In the genomic region with DNA sequence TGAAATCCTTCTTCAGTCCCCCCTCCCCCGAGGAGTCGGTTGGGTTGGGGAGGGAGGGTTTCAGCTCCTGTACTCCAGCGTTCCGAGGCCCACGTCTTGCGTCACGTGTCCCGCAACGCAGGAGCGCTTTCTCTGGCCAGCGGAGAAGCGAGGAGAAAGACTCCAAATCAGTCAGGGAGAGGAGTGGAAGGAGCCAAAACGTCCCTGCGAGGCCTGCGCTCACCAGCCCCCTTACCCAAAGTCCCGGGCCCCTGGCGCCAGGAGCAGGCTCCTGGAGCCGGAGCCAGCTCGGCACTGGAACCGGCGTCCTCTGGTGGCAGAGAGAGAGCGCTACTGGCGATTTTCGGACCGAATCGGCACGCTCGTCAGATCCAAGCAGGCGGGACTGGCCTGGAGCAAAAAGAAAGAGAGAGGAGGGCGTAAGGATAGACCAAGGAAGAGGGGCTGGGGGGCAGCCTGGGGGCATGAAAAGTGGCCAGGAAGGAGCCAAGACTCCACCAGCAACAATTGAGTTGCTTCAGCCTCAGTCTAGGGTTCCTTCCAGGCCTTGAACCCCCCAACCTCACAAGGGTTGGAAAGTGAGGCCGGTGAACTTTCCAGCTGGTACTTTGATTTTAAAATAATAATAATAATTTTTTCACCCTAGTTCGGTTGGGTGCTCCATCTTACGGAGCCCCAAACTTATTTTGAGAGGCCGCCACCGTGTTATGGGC, we compare ENCODE assay signal across 8 cellular contexts. TPM values are rescaled to one million over a fixed set of nuclear protein-coding genes. Genes with fewer than 3 reads are reported as not detected.
A peak's percentile ranks its signal among the peaks of the same experiment; 100 is the strongest.
DNase-seq lines count a peak whose midpoint lies in the region; ATAC-seq and TF ChIP-seq lines count a peak whose summit lies in the region.

A gene (plus strand): TSS at position 158 of the 713 bp plus-strand sequence.

- H3K9ac ChIP-seq in iPS-15b (ENCODE audit: low read depth, low read length): peak within 1 kb of the TSS; percentile 70

- H3K4me3 ChIP-seq in brain microvascular endothelial cell (ENCODE audit: low read depth, low read length) (peak within 1 kb of the TSS; percentile 74), iPS-15b (ENCODE audit: low read depth, low read length) (peak within 1 kb of the TSS; percentile 94), sigmoid colon (peak within 1 kb of the TSS; percentile 24 to 55 (median 47))

- H3K4me1 ChIP-seq in iPS-15b (ENCODE audit: control insufficient read depth, insufficient read depth, low read length) (peaks cover 16% of the 10 kb centered on the region), sigmoid colon (peaks cover 0 to 42% (median 32%) of the 10 kb centered on the region in 4 donors)

- H3K36me3 ChIP-seq in brain microvascular endothelial cell (replicated peaks) (no peaks in the 10 kb centered on the region), iPS-15b (ENCODE audit: control insufficient read depth, insufficient read depth, low read length) (peaks cover 7% of the 10 kb centered on the region), sigmoid colon (no peaks in the 10 kb centered on the region)

- no peaks in the 10 kb centered on the region for H3K9me3 ChIP-seq in iPS-15b (ENCODE audit: control insufficient read depth, insufficient read depth, low read length)
- no peaks in the 10 kb centered on the region for H3K9me3 ChIP-seq in sigmoid colon

- no peak for TF ChIP-seq POLR2A in sigmoid colon (IDR thresholded peaks at IDR 0.05)

- ATAC-seq in GM21619 (IDR thresholded peaks at IDR 0.05; ENCODE audit: unreplicated experiment) (no peak), GM21786 (IDR thresholded peaks at IDR 0.05; ENCODE audit: unreplicated experiment) (no peak)

- DNase-seq in NCI-H1105 treated with DMSO at 0.1 percent for 48 hours (lab: John Stamatoyannopoulos, UW) (peak; percentile 40), NCI-H1105 (lab: John Stamatoyannopoulos, UW) (no peak), brain microvascular endothelial cell (peak; percentile 39), sigmoid colon (no peak)

- H3K27me3 ChIP-seq in brain microvascular endothelial cell (replicated peaks): peaks cover 29% of the 10 kb centered on the region
- peaks cover 56% of the 10 kb centered on the region for H3K27me3 ChIP-seq in iPS-15b (ENCODE audit: control insufficient read depth, insufficient read depth, low read length)
- peaks cover 11 to 77% (median 35%) of the 10 kb centered on the region in 3 donors for H3K27me3 ChIP-seq in sigmoid colon

- H3K27ac ChIP-seq in brain microvascular endothelial cell: no peak within 1 kb of the TSS
- H3K27ac ChIP-seq in sigmoid colon: no peak within 1 kb of the TSS

- TF ChIP-seq EP300 in sigmoid colon (IDR thresholded peaks at IDR 0.05): no peak

- intact Hi-C loops in T-helper 1 cell treated with Interleukin-12 subunit alpha and Interleukin-12 subunit beta and Interleukin-4 antibody, amounts not matched to agents 30 ng/mL and 1 ng/mL, for 36 hours (cut with micrococcal nuclease): loop anchor here (1.0 to 5.0 kb wide), 3 partner anchors 36 to 615 kb away; no protein-coding TSS in a partner anchor
- intact Hi-C loops in sigmoid colon (cut with DNase I): loop anchor here (5.0 kb wide), 1 partner anchor 615 kb away; no protein-coding TSS in a partner anchor

- in situ Hi-C loops in brain microvascular endothelial cell (cut with HindIII; ENCODE audit: low pct_ligation_motif_present, low sequenced_read_pairs): loop anchor here (25.0 kb wide), 1 partner anchor 360 kb away; no protein-coding TSS in a partner anchor

- peak; percentile 86 for TF ChIP-seq CTCF in brain microvascular endothelial cell (IDR thresholded peaks at IDR 0.05; ENCODE audit: low read depth, low read length, missing control alignments)
- TF ChIP-seq CTCF in sigmoid colon (IDR thresholded peaks at IDR 0.05): peak; percentile 9 to 71 (median 53)

- 30 to 35% methylated on average over 35 of the region's 35 CpGs for WGBS in sigmoid colon, 2 donors

RNA-seq across cellular contexts. Expression of the gene that starts here (rescaled TPM):
- 649 and 675 TPM in 2 replicates for total RNA-seq in T-helper 1 cell treated with Interleukin-12 subunit alpha and Interleukin-12 subunit beta and Interleukin-4 antibody, amounts not matched to agents 30 ng/mL and 1 ng/mL, for 36 hours
- 100 to 1,000 TPM; 449 to 808 (median 513) TPM for total RNA-seq in sigmoid colon
- polyA plus RNA-seq in sigmoid colon: 100 to 1,000 TPM; 535 to 680 (median 633) TPM

Comparison
In these comparisons a context has a peak if more than half of its experiments do, and no peak if none do; other contexts are left out.
1. DNase-seq: peak in NCI-H1105 treated with DMSO at 0.1 percent for 48 hours (single experiment) and brain microvascular endothelial cell (single experiment); none in NCI-H1105 (single experiment) and sigmoid colon (single experiment).
2. Peak in every context shown above with its lines, with median percentiles within 50 percentile points of each other: H3K4me3 ChIP-seq.